ENCODE assay signal across 33 cellular contexts in genomic region chr2:204530464-204530805, GRCh38.
"Had no signal": no experiment of that assay in that cellular context is flagged by ENCODE, and none has a peak within 500 bp of the region (broad histone marks: within the 10 kb centered on the region; RNA-seq: fewer than 3 reads in every experiment).

No MANE protein-coding gene starts in this region.

- H3K27me3 Mint-ChIP-seq: stimulated activated naive CD8-positive, alpha-beta T cell treated with anti-CD3 and anti-CD28 coated beads, Interleukin-15, Interleukin-2, amounts not matched to agents 100 ng/mL and 50 ng/mL, for 24 hours had no signal

- H3K4me1 Mint-ChIP-seq: nephron; stimulated activated effector memory CD8-positive, alpha-beta T cell treated with anti-CD3 and anti-CD28 coated beads, Interleukin-12 subunit alpha, Interleukin-12 subunit beta, amount 100 ng/mL, for 72 hours had no signal

- H3K4me3 ChIP-seq: body of pancreas, cardiac muscle cell, heart left ventricle, left ventricle myocardium inferior, lung, mucosa of descending colon, right lobe of liver, thyroid gland had no signal

- H3K4me3 Mint-ChIP-seq: activated naive CD8-positive, alpha-beta T cell; nephron; stimulated activated effector memory CD8-positive, alpha-beta T cell treated with anti-CD3 and anti-CD28 coated beads, Interleukin-12 subunit alpha, Interleukin-12 subunit beta, amount 100 ng/mL, for 72 hours; stimulated activated naive CD8-positive, alpha-beta T cell treated with anti-CD3 and anti-CD28 coated beads, Interleukin-15, Interleukin-2, amounts not matched to agents 100 ng/mL and 50 ng/mL, for 24 hours; T-helper 1 cell treated with Interleukin-12 subunit alpha and Interleukin-12 subunit beta and Interleukin-4 antibody, amounts not matched to agents 30 μg/mL and 1 μg/mL, for 36 hours had no signal

- H3K9me3 ChIP-seq: body of pancreas, heart left ventricle, mucosa of descending colon, right lobe of liver, thyroid gland had no signal

- FAIRE-seq: endothelial cell of umbilical vein, TTC549 had no signal

- H3K27me3 ChIP-seq: body of pancreas, cardiac muscle cell, right lobe of liver, thyroid gland had no signal

- H3K4me1 ChIP-seq: heart left ventricle, left ventricle myocardium inferior, thyroid gland had no signal

- ATAC-seq: activated CD4-positive, CD25-positive, alpha-beta regulatory T cell treated with anti-CD3 and anti-CD28 coated beads, Interleukin-2, amount 50 U/mL, for 24 hours; body of pancreas; esophagus mucosa; heart left ventricle; stimulated activated effector memory CD8-positive, alpha-beta T cell treated with anti-CD3 and anti-CD28 coated beads, Interleukin-12 subunit alpha, Interleukin-12 subunit beta, amount 100 ng/mL, for 72 hours had no signal

- H3K36me3 ChIP-seq: cardiac muscle cell, heart left ventricle, left ventricle myocardium inferior, right lobe of liver, thyroid gland, WERI-Rb-1 had no signal

- H3K27ac ChIP-seq: body of pancreas, cardiac muscle cell, heart left ventricle, left ventricle myocardium inferior, right lobe of liver, thyroid gland, WERI-Rb-1 had no signal

- H3K27ac Mint-ChIP-seq: activated naive CD8-positive, alpha-beta T cell; nephron; stimulated activated effector memory CD8-positive, alpha-beta T cell treated with anti-CD3 and anti-CD28 coated beads, Interleukin-12 subunit alpha, Interleukin-12 subunit beta, amount 100 ng/mL, for 72 hours; stimulated activated naive CD8-positive, alpha-beta T cell treated with anti-CD3 and anti-CD28 coated beads, Interleukin-15, Interleukin-2, amounts not matched to agents 100 ng/mL and 50 ng/mL, for 24 hours; T-helper 1 cell treated with Interleukin-12 subunit alpha and Interleukin-12 subunit beta and Interleukin-4 antibody, amounts not matched to agents 30 μg/mL and 1 μg/mL, for 36 hours had no signal

- DNase-seq: activated CD4-positive, alpha-beta T cell treated with anti-CD3 and anti-CD28 coated beads for 48 hours; activated CD4-positive, alpha-beta T cell treated with anti-CD3 and anti-CD28 coated beads, Interleukin-2, amount 50 U/mL, for 48 hours; activated CD8-positive, alpha-beta memory T cell treated with anti-CD3 and anti-CD28 coated beads for 24 hours; activated effector memory CD4-positive, alpha-beta T cell treated with Interleukin-2 at 50 U/mL for 16 hours; activated naive CD4-positive, alpha-beta T cell treated with Interleukin-2 at 50 U/mL for 16 hours; aorta; body of pancreas; cerebellar nuclear complex; cortex of kidney; foreskin fibroblast; heart left ventricle; kidney glomerular epithelial cell; left ventricle myocardium inferior; posterior cingulate gyrus; right lobe of liver; stimulated activated CD4-positive, alpha-beta T cell treated with anti-CD3 and anti-CD28 coated beads, Interleukin-12 subunit alpha, Interleukin-12 subunit beta, amount 100 ng/mL, for 4 hours; stimulated activated CD4-positive, alpha-beta T cell treated with anti-CD3 and anti-CD28 coated beads, Interleukin-4, amount 100 ng/mL, for 24 hours; substantia nigra; T-helper 9 cell; thyroid gland; WERI-Rb-1 had no signal

- H3K36me3 Mint-ChIP-seq: activated naive CD8-positive, alpha-beta T cell; stimulated activated effector memory CD8-positive, alpha-beta T cell treated with anti-CD3 and anti-CD28 coated beads, Interleukin-12 subunit alpha, Interleukin-12 subunit beta, amount 100 ng/mL, for 72 hours had no signal

- H3K9me3 Mint-ChIP-seq: nephron; stimulated activated effector memory CD8-positive, alpha-beta T cell treated with anti-CD3 and anti-CD28 coated beads, Interleukin-12 subunit alpha, Interleukin-12 subunit beta, amount 100 ng/mL, for 72 hours; stimulated activated naive CD8-positive, alpha-beta T cell treated with anti-CD3 and anti-CD28 coated beads, Interleukin-15, Interleukin-2, amounts not matched to agents 100 ng/mL and 50 ng/mL, for 24 hours; T-helper 1 cell treated with Interleukin-12 subunit alpha and Interleukin-12 subunit beta and Interleukin-4 antibody, amounts not matched to agents 30 μg/mL and 1 μg/mL, for 36 hours had no signal
